In the genomic region with DNA sequence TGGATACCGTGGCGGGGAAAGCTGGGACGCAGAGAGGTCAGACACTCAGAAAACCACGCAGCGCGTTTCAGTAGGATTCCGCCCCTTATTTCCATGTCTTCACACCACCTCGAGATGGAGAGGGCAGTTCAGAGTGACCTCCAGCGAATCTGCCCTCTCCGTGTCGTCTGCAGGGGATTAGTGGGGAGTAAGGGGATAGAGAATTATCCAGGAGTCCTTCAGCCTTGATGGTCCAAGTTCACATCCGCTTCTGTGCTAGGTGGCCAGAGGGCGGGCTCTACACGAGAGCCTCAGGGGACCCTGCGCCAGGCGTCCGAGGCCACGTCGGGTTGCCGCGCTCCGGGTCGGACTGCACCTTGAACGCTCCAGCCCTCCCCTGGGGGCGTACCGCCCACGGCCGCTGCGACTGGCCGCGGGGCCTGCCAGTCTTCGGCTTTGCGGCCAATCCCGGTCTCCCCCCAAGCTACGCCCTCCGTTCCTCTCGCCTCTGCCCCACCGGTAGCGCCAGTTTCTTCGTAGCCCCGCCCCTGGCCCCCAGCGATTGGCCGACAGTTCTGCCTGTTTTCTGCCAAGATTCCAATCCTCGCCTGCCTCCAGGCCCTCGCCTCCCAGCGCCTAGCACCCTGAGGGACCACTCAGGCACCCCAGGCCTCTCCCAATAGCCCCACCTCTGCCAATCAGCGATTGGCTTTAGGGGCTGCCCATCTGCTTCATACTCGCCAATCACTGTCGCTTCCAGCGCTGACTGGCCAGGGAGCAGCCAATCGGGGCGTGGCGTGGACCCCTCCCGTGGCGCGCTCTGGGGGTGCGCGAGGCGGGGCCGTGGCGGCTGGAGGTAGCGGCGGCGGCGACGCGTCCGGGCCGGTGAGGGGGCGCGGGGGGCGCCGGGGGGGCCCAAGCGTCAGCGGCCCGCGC, we compare ENCODE assay signal across 8 cellular contexts. TPM values are rescaled to one million over a fixed set of nuclear protein-coding genes. Genes with fewer than 3 reads are reported as not detected.
DNase-seq lines count a peak whose midpoint lies in the region; ATAC-seq and TF ChIP-seq lines count a peak whose summit lies in the region.

A gene with protein sequence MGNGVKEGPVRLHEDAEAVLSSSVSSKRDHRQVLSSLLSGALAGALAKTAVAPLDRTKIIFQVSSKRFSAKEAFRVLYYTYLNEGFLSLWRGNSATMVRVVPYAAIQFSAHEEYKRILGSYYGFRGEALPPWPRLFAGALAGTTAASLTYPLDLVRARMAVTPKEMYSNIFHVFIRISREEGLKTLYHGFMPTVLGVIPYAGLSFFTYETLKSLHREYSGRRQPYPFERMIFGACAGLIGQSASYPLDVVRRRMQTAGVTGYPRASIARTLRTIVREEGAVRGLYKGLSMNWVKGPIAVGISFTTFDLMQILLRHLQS (plus strand): TSS at position 812 of the 915 bp plus-strand sequence. CDS start 32,131 bp downstream, outside the sequence.

- peak within 1 kb of the TSS; percentile 67 for H3K4me2 ChIP-seq in parathyroid adenoma (ENCODE audit: low read length)

- peak; percentile 96 for ATAC-seq in HG02798 (IDR thresholded peaks at IDR 0.05; ENCODE audit: poor library complexity, unreplicated experiment)

- H3K4me3 ChIP-seq in GM12865 (ENCODE audit: low read depth, low read length), result peak within 1 kb of the TSS; percentile 82
- peak within 1 kb of the TSS; percentile 87 for H3K4me3 ChIP-seq in adipocyte (ENCODE audit: low read length)
- H3K4me3 ChIP-seq in cardiac muscle cell, result peak within 1 kb of the TSS; percentile 55
- H3K4me3 ChIP-seq in parathyroid adenoma (ENCODE audit: low read depth, low read length), result peak within 1 kb of the TSS; percentile 62
- peak within 1 kb of the TSS; percentile 57 to 92 (median 82) for H3K4me3 ChIP-seq in transverse colon

- H3K9ac ChIP-seq in adipocyte (ENCODE audit: low read length) (peak within 1 kb of the TSS; percentile 84), parathyroid adenoma (no peak within 1 kb of the TSS)

- no peak for TF ChIP-seq CTCF in GM12865 (IDR thresholded peaks at IDR 0.05; ENCODE audit: insufficient read depth, low read depth, low read length, missing control alignments)
- no peak for TF ChIP-seq CTCF in cardiac muscle cell (IDR thresholded peaks at IDR 0.05; ENCODE audit: low read depth, low read length)
- no peak for TF ChIP-seq CTCF in parathyroid adenoma (IDR thresholded peaks at IDR 0.05)
- no peak for TF ChIP-seq CTCF in transverse colon (IDR thresholded peaks at IDR 0.05)

- H2AFZ ChIP-seq in parathyroid adenoma, result peak within 1 kb of the TSS; percentile 67

- H3K27me3 ChIP-seq in adipocyte (replicated peaks; ENCODE audit: control insufficient read depth, insufficient read depth, low read length) (no peaks in the 10 kb centered on the region), cardiac muscle cell (no peaks in the 10 kb centered on the region), parathyroid adenoma (ENCODE audit: control insufficient read depth, insufficient read depth, low read length) (no peaks in the 10 kb centered on the region), transverse colon (no peaks in the 10 kb centered on the region)

- 8% methylated on average over 47 of the region's 77 CpGs; no CpG with 5 or more reads in 1 of the 2 donors for WGBS in transverse colon (ENCODE audit: low coverage in 1 of 2), 2 donors

- in situ Hi-C loops in transverse colon (cut with MboI; ENCODE audit: low pct_ligation_motif_present in 1 of 4, low pct_unique_long_range_greater_than_20kb in 1 of 4, low sequenced_read_pairs in 3 of 4), result no loop called here

- peak within 1 kb of the TSS; percentile 58 for H3K27ac ChIP-seq in cardiac muscle cell
- H3K27ac ChIP-seq in parathyroid adenoma, result peak within 1 kb of the TSS; percentile 17
- peak within 1 kb of the TSS; percentile 78 to 86 (median 83) for H3K27ac ChIP-seq in transverse colon

- intact Hi-C loops in transverse colon (cut with DNase I; ENCODE audit: low total_unique reads), result no loop called here

- H3K4me1 ChIP-seq in adipocyte (ENCODE audit: control insufficient read depth, insufficient read depth, low read length) (peaks cover 44% of the 10 kb centered on the region), cardiac muscle cell (ENCODE audit: low read depth) (peaks cover 19% of the 10 kb centered on the region), parathyroid adenoma (peaks cover 8% of the 10 kb centered on the region), transverse colon (peaks cover 14 to 35% (median 17%) of the 10 kb centered on the region in 4 donors)

- no peaks in the 10 kb centered on the region for H3K9me3 ChIP-seq in adipocyte (ENCODE audit: control insufficient read depth, low read length)
- H3K9me3 ChIP-seq in cardiac muscle cell (ENCODE audit: low read depth), result no peaks in the 10 kb centered on the region
- H3K9me3 ChIP-seq in parathyroid adenoma (ENCODE audit: control insufficient read depth, low read length), result no peaks in the 10 kb centered on the region
- H3K9me3 ChIP-seq in transverse colon, result no peaks in the 10 kb centered on the region

- peak; percentile 100 for DNase-seq in GM12865 (ENCODE audit: low read depth)
- peak; percentile 98 for DNase-seq in NCI-H1436 (lab: John Stamatoyannopoulos, UW)
- DNase-seq in T follicular helper cell (ENCODE audit: low read depth), result peak; percentile 99
- DNase-seq in adipocyte (ENCODE audit: low read depth), result peak; percentile 100
- peak; percentile 99 to 100 for DNase-seq in cardiac muscle cell (ENCODE audit: low read depth in 1 of 2, low spot score in 1 of 2)
- peak; percentile 99 for DNase-seq in transverse colon

- TF ChIP-seq POLR2A in transverse colon (IDR thresholded peaks at IDR 0.05), result peak; percentile 32

- H3K36me3 ChIP-seq in adipocyte (ENCODE audit: control insufficient read depth, insufficient read depth, low read length, severe bottlenecking), result peaks cover 11% of the 10 kb centered on the region
- peaks cover under 1% of the 10 kb centered on the region for H3K36me3 ChIP-seq in cardiac muscle cell
- no peaks in the 10 kb centered on the region for H3K36me3 ChIP-seq in parathyroid adenoma (ENCODE audit: control insufficient read depth, insufficient read depth, low read length)
- H3K36me3 ChIP-seq in transverse colon, result no peaks in the 10 kb centered on the region

- H3K79me2 ChIP-seq in parathyroid adenoma, result no peaks in the 10 kb centered on the region

- TF ChIP-seq EP300 in transverse colon (IDR thresholded peaks at IDR 0.05; ENCODE audit: low read depth), result no peak

RNA-seq across cellular contexts. Expression of the gene that starts here (rescaled TPM):
- total RNA-seq in cardiac muscle cell, result 22.4 and 30.4 TPM in 2 replicates
- 28.7 and 31.3 TPM in 2 replicates for polyA plus RNA-seq in cardiac muscle cell
- 100 to 1,000 TPM in 1 of 4 donors, 10 to 100 TPM in 2, 1 to 10 TPM in 1; 6.8 to 141 (median 24.5) TPM for total RNA-seq in transverse colon

Comparison
In these comparisons a context has a peak if more than half of its experiments do, and no peak if none do; other contexts are left out.
1. Peak in every context shown above with its lines: DNase-seq, ATAC-seq, H3K4me3 ChIP-seq and H3K27ac ChIP-seq.
2. H3K27ac ChIP-seq: peak in every context shown above with its lines; median percentile 83 in transverse colon; 58 in cardiac muscle cell; 17 in parathyroid adenoma.